8 cellular contexts compared by ENCODE assay signal in the genomic region with DNA sequence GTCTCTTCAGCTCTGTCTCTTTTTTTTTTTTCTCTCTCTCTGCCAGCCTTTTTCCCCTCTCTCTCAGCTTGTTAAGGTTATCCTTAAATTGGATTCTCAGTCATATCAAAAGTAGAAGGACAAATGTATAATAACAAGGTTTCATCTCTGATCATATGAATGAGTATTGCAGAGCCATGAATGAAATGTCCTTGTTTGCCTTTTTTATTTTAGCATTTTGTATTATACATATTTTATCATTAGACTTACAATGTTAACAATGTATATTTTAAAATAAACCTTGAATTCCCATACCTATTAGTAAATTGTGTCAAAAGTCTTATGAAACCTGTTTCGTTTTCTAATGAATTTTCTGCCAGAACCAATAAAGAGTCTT. TPM values are rescaled to one million over a fixed set of nuclear protein-coding genes. Genes with fewer than 3 reads are reported as not detected.
A peak's percentile ranks its signal among the peaks of the same experiment; 100 is the strongest.
DNase-seq lines count a peak whose midpoint lies in the region; ATAC-seq and TF ChIP-seq lines count a peak whose summit lies in the region.

No MANE protein-coding gene starts in this region.

- H3K9me2 ChIP-seq in GM23338 (ENCODE audit: insufficient read depth) = no peaks in the 10 kb centered on the region

- H3K9ac ChIP-seq in skeletal muscle satellite cell (ENCODE audit: low read depth, low read length) = peak overlapping the region; percentile 93

- no peaks in the 10 kb centered on the region for H3K27me3 ChIP-seq in GM23338 (ENCODE audit: insufficient read depth)
- H3K27me3 ChIP-seq in skeletal muscle satellite cell (ENCODE audit: control insufficient read depth, insufficient read depth, low read length) = no peaks in the 10 kb centered on the region

- H3K27ac Mint-ChIP-seq in GM23338 = peak overlapping the region; percentile 100
- peak overlapping the region; percentile 96 for H3K27ac Mint-ChIP-seq in WTC11

- H3K36me3 Mint-ChIP-seq in GM23338 (ENCODE audit: low read depth) = no peaks in the 10 kb centered on the region
- H3K36me3 Mint-ChIP-seq in WTC11 = no peaks in the 10 kb centered on the region

- H3K9me3 Mint-ChIP-seq in GM23338 (peaks cover 2% of the 10 kb centered on the region; the same call in 1 of the 3 replicates), WTC11 (no peaks in the 10 kb centered on the region)

- CTCF ChIA-PET in WTC11 (lab: Charles Lee) = interaction anchor here (1.1 to 2.1 kb wide), 2 partner anchors 27 to 109 kb away, joined by 3 to 14 read pairs; partner anchors contain the start of gene FUBP1

- H3K27ac ChIP-seq in GM23338 (ENCODE audit: low read depth) = peak overlapping the region; percentile 64

- H3K4me1 Mint-ChIP-seq in GM23338 = peaks cover 22% of the 10 kb centered on the region
- peaks cover 40% of the 10 kb centered on the region for H3K4me1 Mint-ChIP-seq in WTC11

- H3K27me3 Mint-ChIP-seq in GM23338 (ENCODE audit: insufficient read depth, low read depth, poor library complexity) = peaks cover 5% of the 10 kb centered on the region
- no peaks in the 10 kb centered on the region for H3K27me3 Mint-ChIP-seq in WTC11 (ENCODE audit: low read depth)

- H3K36me3 ChIP-seq in GM23338 (ENCODE audit: insufficient read depth) (no peaks in the 10 kb centered on the region), skeletal muscle satellite cell (ENCODE audit: insufficient read depth, low read length) (peaks cover 39% of the 10 kb centered on the region)

- DNase-seq in GM23338 (ENCODE audit: low spot score) (no peak), WTC11 (ENCODE audit: low spot score) (no peak), glomerular visceral epithelial cell (ENCODE audit: extremely low spot score) (peak; percentile 10), SKM-1 (lab: John Stamatoyannopoulos, UW; ENCODE audit: unreplicated experiment) (no peak)

- no peaks in the 10 kb centered on the region for H3K9me3 ChIP-seq in skeletal muscle satellite cell (replicated peaks; ENCODE audit: low read length)

- no peaks in the 10 kb centered on the region for H3F3A ChIP-seq in GM23338 (replicated peaks; ENCODE audit: low read depth)

- ATAC-seq in GM23338 (no peak), WTC11 (no peak), GM21526 (IDR thresholded peaks at IDR 0.05; ENCODE audit: low FRiP score, unreplicated experiment) (no peak), HG02981 (IDR thresholded peaks at IDR 0.05; ENCODE audit: unreplicated experiment) (no peak), HG02973 (IDR thresholded peaks at IDR 0.05; ENCODE audit: unreplicated experiment) (no peak)

- H3K4me3 Mint-ChIP-seq in GM23338 (peak overlapping the region; percentile 69), WTC11 (peak overlapping the region; percentile 70)

- no peak for TF ChIP-seq CTCF in GM23338 (conservative IDR thresholded peaks at IDR 0.05; ENCODE audit: low read depth in 2 of 2)
- TF ChIP-seq CTCF in WTC11 (IDR thresholded peaks at IDR 0.05) = no peak

- H3K4me2 ChIP-seq in GM23338 = peak overlapping the region; percentile 55
- peak overlapping the region; percentile 6 for H3K4me2 ChIP-seq in skeletal muscle satellite cell (ENCODE audit: low read length)

- H3K4me3 ChIP-seq in GM23338 (peak overlapping the region; percentile 42), skeletal muscle satellite cell (ENCODE audit: low read length) (peak overlapping the region; percentile 72)

- POLR2A ChIA-PET in WTC11 (lab: Charles Lee) = interaction anchor here (0.6 kb wide), 1 partner anchor 20 kb away, joined by 3 read pairs; no protein-coding TSS in a partner anchor

- no peaks in the 10 kb centered on the region for H3K79me2 ChIP-seq in GM23338 (replicated peaks; ENCODE audit: insufficient read depth)

- peaks cover 22% of the 10 kb centered on the region for H3K4me1 ChIP-seq in GM23338 (ENCODE audit: insufficient read depth)
- H3K4me1 ChIP-seq in skeletal muscle satellite cell (ENCODE audit: control insufficient read depth, insufficient read depth, low read length) = peaks cover 16% of the 10 kb centered on the region

- H2AFZ ChIP-seq in GM23338 = no peak overlapping the region

- H4K20me1 ChIP-seq in GM23338 (replicated peaks; ENCODE audit: insufficient read depth) = no peaks in the 10 kb centered on the region

TF ChIP-seq in GM23338, 12 proteins besides CTCF, POLR2A, EP300 and RAD21:
- TF ChIP-seq STAT1 (IDR thresholded peaks at IDR 0.05; ENCODE audit: unreplicated experiment) (no peak), ZNF331 (CRISPR knock-in tag; IDR thresholded peaks at IDR 0.05; ENCODE audit: low read depth) (no peak), REST (IDR thresholded peaks at IDR 0.05; ENCODE audit: unreplicated experiment) (no peak)
TF ChIP-seq in GM23338: peak in this region for 0.

TF ChIP-seq in WTC11, 78 proteins besides CTCF, POLR2A, EP300 and RAD21:
- no peak for TF ChIP-seq AR (CRISPR knock-in tag; IDR thresholded peaks at IDR 0.05)
- TF ChIP-seq, protein P1, sequence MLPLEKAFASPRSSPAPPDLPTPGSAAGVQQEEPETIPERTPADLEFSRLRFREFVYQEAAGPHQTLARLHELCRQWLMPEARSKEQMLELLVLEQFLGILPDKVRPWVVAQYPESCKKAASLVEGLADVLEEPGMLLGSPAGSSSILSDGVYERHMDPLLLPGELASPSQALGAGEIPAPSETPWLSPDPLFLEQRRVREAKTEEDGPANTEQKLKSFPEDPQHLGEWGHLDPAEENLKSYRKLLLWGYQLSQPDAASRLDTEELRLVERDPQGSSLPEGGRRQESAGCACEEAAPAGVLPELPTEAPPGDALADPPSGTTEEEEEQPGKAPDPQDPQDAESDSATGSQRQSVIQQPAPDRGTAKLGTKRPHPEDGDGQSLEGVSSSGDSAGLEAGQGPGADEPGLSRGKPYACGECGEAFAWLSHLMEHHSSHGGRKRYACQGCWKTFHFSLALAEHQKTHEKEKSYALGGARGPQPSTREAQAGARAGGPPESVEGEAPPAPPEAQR (CRISPR knock-in tag; IDR thresholded peaks at IDR 0.05) = no peak
- TF ChIP-seq FOXP4 (CRISPR knock-in tag; IDR thresholded peaks at IDR 0.05) = no peak

RNA-seq across cellular contexts. Expression of gene DNAJB4, which starts 0.6 kb away (rescaled TPM):
- total RNA-seq in GM23338 (2014; rRNA removed; shearing (Covaris generic)) = 12.9 and 14.1 TPM in 2 replicates
- 8.2 and 12.4 TPM in 2 replicates for polyA plus RNA-seq in GM23338 (2016; fragmentation: Nextera tagmentation; extraction: Ambion mirVana)
- 23.4 to 26.5 TPM (median 26.0 TPM) in 3 replicates for total RNA-seq in WTC11 (2021)
- 63.4 and 94.4 TPM in 2 replicates for total RNA-seq in skeletal muscle satellite cell (2012; rRNA removed)

RNA-seq across cellular contexts. Expression of gene FUBP1, which starts 26.5 kb away (rescaled TPM):
- total RNA-seq in GM23338 (2014; rRNA removed; shearing (Covaris generic)) = 308 and 321 TPM in 2 replicates
- 194 and 212 TPM in 2 replicates for polyA plus RNA-seq in GM23338 (2016; fragmentation: Nextera tagmentation; extraction: Ambion mirVana)
- 175 to 208 TPM (median 176 TPM) in 3 replicates for total RNA-seq in WTC11 (2021)
- 97.8 and 99.4 TPM in 2 replicates for total RNA-seq in skeletal muscle satellite cell (2012; rRNA removed)

RNA-seq across cellular contexts. Expression of gene GIPC2, which starts 40.4 kb away (rescaled TPM):
- total RNA-seq in GM23338 (2014; rRNA removed; shearing (Covaris generic)) = 1.5 and 2.7 TPM in 2 replicates
- 1.2 and 2.6 TPM in 2 replicates for polyA plus RNA-seq in GM23338 (2016; fragmentation: Nextera tagmentation; extraction: Ambion mirVana)
- 0.83 to 1.6 TPM (median 1.1 TPM) in 3 replicates for total RNA-seq in WTC11 (2021)
- total RNA-seq in skeletal muscle satellite cell (2012; rRNA removed) = 0.25 and 0.66 TPM in 2 replicates
